Comparison of ENCODE assay signal across 8 cellular contexts in genomic region chr1:110338200-110339039, GRCh38. TPM values are rescaled to one million over a fixed set of nuclear protein-coding genes. Genes with fewer than 3 reads are reported as not detected.
DNase-seq lines count a peak whose midpoint lies in the region; ATAC-seq and TF ChIP-seq lines count a peak whose summit lies in the region.

No MANE protein-coding gene starts in this region.

- peak overlapping the region; percentile 96 for H3K4me3 Mint-ChIP-seq in endothelial cell (ENCODE audit: unreplicated experiment)

- peak overlapping the region; percentile 76 for H3K4me3 ChIP-seq in mononuclear cell (ENCODE audit: low read length)

- TF ChIP-seq CTCF in endothelial cell (IDR thresholded peaks at IDR 0.05; ENCODE audit: unreplicated experiment): peak; percentile 51

- no peaks in the 10 kb centered on the region for H3K36me3 Mint-ChIP-seq in endothelial cell (ENCODE audit: low read depth, unreplicated experiment)

- peaks cover 45% of the 10 kb centered on the region for H3K4me1 ChIP-seq in mononuclear cell (ENCODE audit: insufficient read depth, low read length)

- H3K27me3 Mint-ChIP-seq in endothelial cell (ENCODE audit: unreplicated experiment): peaks cover 2% of the 10 kb centered on the region

- no peaks in the 10 kb centered on the region for H3K27me3 ChIP-seq in mononuclear cell (ENCODE audit: insufficient read depth, low read length)

- H3K27ac Mint-ChIP-seq in endothelial cell (ENCODE audit: unreplicated experiment): peak overlapping the region; percentile 90

- H3K9me3 ChIP-seq in mononuclear cell (ENCODE audit: low read depth, low read length): no peaks in the 10 kb centered on the region

- no peaks in the 10 kb centered on the region for H3K9me3 Mint-ChIP-seq in endothelial cell (ENCODE audit: unreplicated experiment)

- DNase-seq in COR-L47 (lab: John Stamatoyannopoulos, UW) (peak; percentile 100), HUDEP-2 (lab: John Stamatoyannopoulos, UW; ENCODE audit: unreplicated experiment in 76 of 76) (peak; percentile 75 to 100 (median 97)), NOMO-1 treated with DMSO at 0.1 percent for 48 hours (lab: John Stamatoyannopoulos, UW; ENCODE audit: unreplicated experiment) (peak; percentile 100), endothelial cell (ENCODE audit: low spot score) (peak; percentile 92)
- DNase-seq in activated CD8-positive, alpha-beta memory T cell treated with anti-CD3 and anti-CD28 coated beads, Interleukin-2, amount 50 U/mL, for 1 hour (ENCODE audit: extremely low read depth): peak; percentile 94
- peak; percentile 87 to 90 for DNase-seq in stimulated activated CD8-positive, alpha-beta memory T cell treated with anti-CD3 and anti-CD28 coated beads, Interleukin-4, amount 100 ng/mL, for 1 hour (ENCODE audit: low read depth in 2 of 2, low spot score in 1 of 2)

- peak; percentile 71 for ATAC-seq in GM21390 (IDR thresholded peaks at IDR 0.05; ENCODE audit: unreplicated experiment)

- H3K4me1 Mint-ChIP-seq in endothelial cell (ENCODE audit: unreplicated experiment): peaks cover 19% of the 10 kb centered on the region

RNA-seq across cellular contexts. Expression of gene RBM15, which starts 0.8 kb away (rescaled TPM):
- total RNA-seq in endothelial cell (ENCODE audit: unreplicated experiment) (27.6 TPM), mononuclear cell (66.4 TPM)

RNA-seq across cellular contexts. Expression of gene SLC16A4, which starts 52.4 kb away (rescaled TPM):
- total RNA-seq in endothelial cell (ENCODE audit: unreplicated experiment) (7.2 TPM), mononuclear cell (not detected)

Comparison
In these comparisons a context has a peak if more than half of its experiments do, and no peak if none do; other contexts are left out.
1. Peak in every context shown above with its lines: DNase-seq, ATAC-seq and H3K4me3 ChIP-seq.